In the genomic region with DNA sequence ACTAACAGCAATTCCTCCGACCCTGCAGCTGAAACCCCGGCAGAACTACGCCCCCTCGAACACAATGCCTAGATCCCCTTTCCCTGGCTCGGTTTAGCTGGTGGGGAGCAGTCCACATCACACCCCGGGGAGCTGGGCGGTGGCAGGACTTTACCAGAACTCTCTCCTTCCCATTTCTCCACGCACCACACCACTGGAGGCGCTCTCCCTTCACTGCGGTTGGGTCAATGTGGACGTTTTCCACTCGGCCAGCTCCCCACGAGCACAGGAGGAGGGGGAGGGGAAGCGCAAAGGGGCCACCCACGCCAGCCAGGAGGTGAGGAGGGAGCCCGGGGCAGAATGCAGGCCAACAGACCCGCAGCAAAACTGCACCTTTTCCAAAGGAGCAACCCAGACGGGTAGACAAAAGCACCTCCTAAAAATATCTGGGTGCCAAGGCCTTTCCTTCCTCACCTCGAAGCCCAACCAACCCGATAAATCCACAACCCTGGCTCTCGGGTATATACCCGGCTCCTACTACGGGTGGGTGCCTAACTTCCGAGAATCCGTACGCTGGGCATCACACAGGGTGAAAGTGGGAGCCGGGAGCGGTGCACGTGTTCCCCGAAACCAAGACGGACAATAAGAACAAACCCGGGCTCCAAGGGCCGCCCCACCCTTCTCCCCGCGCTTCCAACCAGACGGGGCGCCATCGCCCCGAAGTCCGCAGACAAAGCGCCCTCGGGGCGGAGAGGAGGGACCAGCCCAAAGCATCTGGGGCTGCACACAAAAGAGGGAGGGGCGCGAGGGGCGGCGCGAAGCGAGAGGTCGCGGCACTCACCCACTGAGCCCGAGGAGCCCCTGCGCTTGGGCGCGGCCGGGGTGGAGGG, we compare ENCODE assay signal across 1 cellular context.
TF ChIP-seq lines count a peak whose summit lies in the region.

No MANE protein-coding gene starts in this region.

TF ChIP-seq in H1, 55 proteins besides CTCF, POLR2A, EP300 and RAD21:
- peak; percentile 57 for TF ChIP-seq TAF7 (optimal IDR thresholded peaks at IDR 0.05; ENCODE audit: borderline replicate concordance, low read depth, low read length)
- TF ChIP-seq HDAC6 (IDR thresholded peaks at IDR 0.05; ENCODE audit: low read depth, low read length), result no peak
- TF ChIP-seq CEBPB (IDR thresholded peaks at IDR 0.05; ENCODE audit: low read depth, low read length), result no peak
- no peak for TF ChIP-seq TEAD4 (IDR thresholded peaks at IDR 0.05; ENCODE audit: low read depth, low read length)
- no peak for TF ChIP-seq ZNF274 (IDR thresholded peaks at IDR 0.05; ENCODE audit: borderline replicate concordance, extremely low read depth, low read length)
- peak; percentile 67 for TF ChIP-seq PHF8 (conservative IDR thresholded peaks at IDR 0.05; ENCODE audit: low read depth, low read length)
- no peak for TF ChIP-seq SAP30 (IDR thresholded peaks at IDR 0.05; ENCODE audit: insufficient read depth, insufficient replicate concordance, low read length)
- peak; percentile 8 for TF ChIP-seq KDM4A (IDR thresholded peaks at IDR 0.05; ENCODE audit: low read depth, low read length, severe bottlenecking)
- TF ChIP-seq JUN (IDR thresholded peaks at IDR 0.05; ENCODE audit: low read depth, low read length), result no peak
- TF ChIP-seq BACH1 (IDR thresholded peaks at IDR 0.05; ENCODE audit: low read length), result peak; percentile 83
- TF ChIP-seq CBX5 (IDR thresholded peaks at IDR 0.05; ENCODE audit: low read depth, low read length), result no peak
- TF ChIP-seq HDAC2 (IDR thresholded peaks at IDR 0.05; ENCODE audit: borderline replicate concordance in 1 of 2, low read depth in 2 of 2, low read length in 2 of 2), result peak; percentile 60 to 97; a peak in 3 of 4 replicates
- peak; percentile 50 for TF ChIP-seq ASH2L (IDR thresholded peaks at IDR 0.05; ENCODE audit: low read length)
- peak; percentile 63 for TF ChIP-seq TAF1 (IDR thresholded peaks at IDR 0.05; ENCODE audit: low read depth, low read length)
- no peak for TF ChIP-seq BCL11A (IDR thresholded peaks at IDR 0.05; ENCODE audit: low read depth in 2 of 2, low read length in 2 of 2)
- TF ChIP-seq EGR1 (IDR thresholded peaks at IDR 0.05; ENCODE audit: borderline replicate concordance, low read depth, low read length), result no peak
- TF ChIP-seq, protein P1, sequence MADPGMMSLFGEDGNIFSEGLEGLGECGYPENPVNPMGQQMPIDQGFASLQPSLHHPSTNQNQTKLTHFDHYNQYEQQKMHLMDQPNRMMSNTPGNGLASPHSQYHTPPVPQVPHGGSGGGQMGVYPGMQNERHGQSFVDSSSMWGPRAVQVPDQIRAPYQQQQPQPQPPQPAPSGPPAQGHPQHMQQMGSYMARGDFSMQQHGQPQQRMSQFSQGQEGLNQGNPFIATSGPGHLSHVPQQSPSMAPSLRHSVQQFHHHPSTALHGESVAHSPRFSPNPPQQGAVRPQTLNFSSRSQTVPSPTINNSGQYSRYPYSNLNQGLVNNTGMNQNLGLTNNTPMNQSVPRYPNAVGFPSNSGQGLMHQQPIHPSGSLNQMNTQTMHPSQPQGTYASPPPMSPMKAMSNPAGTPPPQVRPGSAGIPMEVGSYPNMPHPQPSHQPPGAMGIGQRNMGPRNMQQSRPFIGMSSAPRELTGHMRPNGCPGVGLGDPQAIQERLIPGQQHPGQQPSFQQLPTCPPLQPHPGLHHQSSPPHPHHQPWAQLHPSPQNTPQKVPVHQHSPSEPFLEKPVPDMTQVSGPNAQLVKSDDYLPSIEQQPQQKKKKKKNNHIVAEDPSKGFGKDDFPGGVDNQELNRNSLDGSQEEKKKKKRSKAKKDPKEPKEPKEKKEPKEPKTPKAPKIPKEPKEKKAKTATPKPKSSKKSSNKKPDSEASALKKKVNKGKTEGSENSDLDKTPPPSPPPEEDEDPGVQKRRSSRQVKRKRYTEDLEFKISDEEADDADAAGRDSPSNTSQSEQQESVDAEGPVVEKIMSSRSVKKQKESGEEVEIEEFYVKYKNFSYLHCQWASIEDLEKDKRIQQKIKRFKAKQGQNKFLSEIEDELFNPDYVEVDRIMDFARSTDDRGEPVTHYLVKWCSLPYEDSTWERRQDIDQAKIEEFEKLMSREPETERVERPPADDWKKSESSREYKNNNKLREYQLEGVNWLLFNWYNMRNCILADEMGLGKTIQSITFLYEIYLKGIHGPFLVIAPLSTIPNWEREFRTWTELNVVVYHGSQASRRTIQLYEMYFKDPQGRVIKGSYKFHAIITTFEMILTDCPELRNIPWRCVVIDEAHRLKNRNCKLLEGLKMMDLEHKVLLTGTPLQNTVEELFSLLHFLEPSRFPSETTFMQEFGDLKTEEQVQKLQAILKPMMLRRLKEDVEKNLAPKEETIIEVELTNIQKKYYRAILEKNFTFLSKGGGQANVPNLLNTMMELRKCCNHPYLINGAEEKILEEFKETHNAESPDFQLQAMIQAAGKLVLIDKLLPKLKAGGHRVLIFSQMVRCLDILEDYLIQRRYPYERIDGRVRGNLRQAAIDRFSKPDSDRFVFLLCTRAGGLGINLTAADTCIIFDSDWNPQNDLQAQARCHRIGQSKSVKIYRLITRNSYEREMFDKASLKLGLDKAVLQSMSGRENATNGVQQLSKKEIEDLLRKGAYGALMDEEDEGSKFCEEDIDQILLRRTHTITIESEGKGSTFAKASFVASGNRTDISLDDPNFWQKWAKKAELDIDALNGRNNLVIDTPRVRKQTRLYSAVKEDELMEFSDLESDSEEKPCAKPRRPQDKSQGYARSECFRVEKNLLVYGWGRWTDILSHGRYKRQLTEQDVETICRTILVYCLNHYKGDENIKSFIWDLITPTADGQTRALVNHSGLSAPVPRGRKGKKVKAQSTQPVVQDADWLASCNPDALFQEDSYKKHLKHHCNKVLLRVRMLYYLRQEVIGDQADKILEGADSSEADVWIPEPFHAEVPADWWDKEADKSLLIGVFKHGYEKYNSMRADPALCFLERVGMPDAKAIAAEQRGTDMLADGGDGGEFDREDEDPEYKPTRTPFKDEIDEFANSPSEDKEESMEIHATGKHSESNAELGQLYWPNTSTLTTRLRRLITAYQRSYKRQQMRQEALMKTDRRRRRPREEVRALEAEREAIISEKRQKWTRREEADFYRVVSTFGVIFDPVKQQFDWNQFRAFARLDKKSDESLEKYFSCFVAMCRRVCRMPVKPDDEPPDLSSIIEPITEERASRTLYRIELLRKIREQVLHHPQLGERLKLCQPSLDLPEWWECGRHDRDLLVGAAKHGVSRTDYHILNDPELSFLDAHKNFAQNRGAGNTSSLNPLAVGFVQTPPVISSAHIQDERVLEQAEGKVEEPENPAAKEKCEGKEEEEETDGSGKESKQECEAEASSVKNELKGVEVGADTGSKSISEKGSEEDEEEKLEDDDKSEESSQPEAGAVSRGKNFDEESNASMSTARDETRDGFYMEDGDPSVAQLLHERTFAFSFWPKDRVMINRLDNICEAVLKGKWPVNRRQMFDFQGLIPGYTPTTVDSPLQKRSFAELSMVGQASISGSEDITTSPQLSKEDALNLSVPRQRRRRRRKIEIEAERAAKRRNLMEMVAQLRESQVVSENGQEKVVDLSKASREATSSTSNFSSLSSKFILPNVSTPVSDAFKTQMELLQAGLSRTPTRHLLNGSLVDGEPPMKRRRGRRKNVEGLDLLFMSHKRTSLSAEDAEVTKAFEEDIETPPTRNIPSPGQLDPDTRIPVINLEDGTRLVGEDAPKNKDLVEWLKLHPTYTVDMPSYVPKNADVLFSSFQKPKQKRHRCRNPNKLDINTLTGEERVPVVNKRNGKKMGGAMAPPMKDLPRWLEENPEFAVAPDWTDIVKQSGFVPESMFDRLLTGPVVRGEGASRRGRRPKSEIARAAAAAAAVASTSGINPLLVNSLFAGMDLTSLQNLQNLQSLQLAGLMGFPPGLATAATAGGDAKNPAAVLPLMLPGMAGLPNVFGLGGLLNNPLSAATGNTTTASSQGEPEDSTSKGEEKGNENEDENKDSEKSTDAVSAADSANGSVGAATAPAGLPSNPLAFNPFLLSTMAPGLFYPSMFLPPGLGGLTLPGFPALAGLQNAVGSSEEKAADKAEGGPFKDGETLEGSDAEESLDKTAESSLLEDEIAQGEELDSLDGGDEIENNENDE (IDR thresholded peaks at IDR 0.05; ENCODE audit: insufficient replicate concordance, low read length), result peak; percentile 61
- no peak for TF ChIP-seq NRF1 (IDR thresholded peaks at IDR 0.05; ENCODE audit: low read depth, low read length)
- no peak for TF ChIP-seq SP4 (IDR thresholded peaks at IDR 0.05; ENCODE audit: low read length)
- peak; percentile 54 for TF ChIP-seq POLR2AphosphoS5 (IDR thresholded peaks at IDR 0.05; ENCODE audit: low read depth, low read length)
- TF ChIP-seq SP1 (IDR thresholded peaks at IDR 0.05; ENCODE audit: low read depth, low read length), result no peak
- no peak for TF ChIP-seq CBX8 (IDR thresholded peaks at IDR 0.05; ENCODE audit: borderline replicate concordance, low read depth, low read length)
- TF ChIP-seq SP2 (IDR thresholded peaks at IDR 0.05; ENCODE audit: low read length), result no peak
- TF ChIP-seq, protein P2, sequence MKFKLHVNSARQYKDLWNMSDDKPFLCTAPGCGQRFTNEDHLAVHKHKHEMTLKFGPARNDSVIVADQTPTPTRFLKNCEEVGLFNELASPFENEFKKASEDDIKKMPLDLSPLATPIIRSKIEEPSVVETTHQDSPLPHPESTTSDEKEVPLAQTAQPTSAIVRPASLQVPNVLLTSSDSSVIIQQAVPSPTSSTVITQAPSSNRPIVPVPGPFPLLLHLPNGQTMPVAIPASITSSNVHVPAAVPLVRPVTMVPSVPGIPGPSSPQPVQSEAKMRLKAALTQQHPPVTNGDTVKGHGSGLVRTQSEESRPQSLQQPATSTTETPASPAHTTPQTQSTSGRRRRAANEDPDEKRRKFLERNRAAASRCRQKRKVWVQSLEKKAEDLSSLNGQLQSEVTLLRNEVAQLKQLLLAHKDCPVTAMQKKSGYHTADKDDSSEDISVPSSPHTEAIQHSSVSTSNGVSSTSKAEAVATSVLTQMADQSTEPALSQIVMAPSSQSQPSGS (IDR thresholded peaks at IDR 0.05; ENCODE audit: low read length), result no peak
- TF ChIP-seq CHD2 (IDR thresholded peaks at IDR 0.05; ENCODE audit: low read length), result no peak
- peak; percentile 80 for TF ChIP-seq YY1 (IDR thresholded peaks at IDR 0.05; ENCODE audit: low read depth, low read length)
- TF ChIP-seq EZH2 (IDR thresholded peaks at IDR 0.05; ENCODE audit: low read depth, low read length, severe bottlenecking), result no peak
- no peak for TF ChIP-seq GABPA (IDR thresholded peaks at IDR 0.05; ENCODE audit: borderline replicate concordance, insufficient read depth, low read length)
- TF ChIP-seq CREB1 (IDR thresholded peaks at IDR 0.05), result peak; percentile 23; the same call in 1 of the 2 replicates
- no peak for TF ChIP-seq SIRT6 (IDR thresholded peaks at IDR 0.05; ENCODE audit: low read length)
- TF ChIP-seq KDM5A (IDR thresholded peaks at IDR 0.05; ENCODE audit: low read length), result no peak
- no peak for TF ChIP-seq BRCA1 (IDR thresholded peaks at IDR 0.05; ENCODE audit: low read depth, low read length)
- no peak for TF ChIP-seq POU5F1 (IDR thresholded peaks at IDR 0.05; ENCODE audit: low read depth, low read length)
- TF ChIP-seq RBBP5 (IDR thresholded peaks at IDR 0.05; ENCODE audit: borderline replicate concordance, low read depth, low read length), result 0 out of 2 replicates have a peak, but pooled peaks have one; percentile 30
- TF ChIP-seq NANOG (IDR thresholded peaks at IDR 0.05; ENCODE audit: insufficient read depth, low read depth, low read length, poor library complexity, severe bottlenecking), result no peak
- no peak for TF ChIP-seq SRF (IDR thresholded peaks at IDR 0.05; ENCODE audit: low read depth, low read length)
- TF ChIP-seq CHD1 (IDR thresholded peaks at IDR 0.05; ENCODE audit: low read depth, low read length), result no peak
- TF ChIP-seq SIN3A (conservative IDR thresholded peaks at IDR 0.05 in 1 of 2, IDR thresholded peaks at IDR 0.05 in 1 of 2; ENCODE audit: low read depth in 1 of 2, low read length in 2 of 2), result peak in 1 of 2 experiments; percentile 33; a peak in 1 of 4 replicates
- peak; percentile 62 for TF ChIP-seq TBP (IDR thresholded peaks at IDR 0.05; ENCODE audit: low read depth, low read length)
- TF ChIP-seq, protein P3, sequence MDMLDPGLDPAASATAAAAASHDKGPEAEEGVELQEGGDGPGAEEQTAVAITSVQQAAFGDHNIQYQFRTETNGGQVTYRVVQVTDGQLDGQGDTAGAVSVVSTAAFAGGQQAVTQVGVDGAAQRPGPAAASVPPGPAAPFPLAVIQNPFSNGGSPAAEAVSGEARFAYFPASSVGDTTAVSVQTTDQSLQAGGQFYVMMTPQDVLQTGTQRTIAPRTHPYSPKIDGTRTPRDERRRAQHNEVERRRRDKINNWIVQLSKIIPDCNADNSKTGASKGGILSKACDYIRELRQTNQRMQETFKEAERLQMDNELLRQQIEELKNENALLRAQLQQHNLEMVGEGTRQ (IDR thresholded peaks at IDR 0.05; ENCODE audit: low read length), result no peak
- TF ChIP-seq, protein P4, sequence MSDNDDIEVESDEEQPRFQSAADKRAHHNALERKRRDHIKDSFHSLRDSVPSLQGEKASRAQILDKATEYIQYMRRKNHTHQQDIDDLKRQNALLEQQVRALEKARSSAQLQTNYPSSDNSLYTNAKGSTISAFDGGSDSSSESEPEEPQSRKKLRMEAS (IDR thresholded peaks at IDR 0.05), result peak; percentile 50; the same call in 1 of the 2 replicates
- no peak for TF ChIP-seq RXRA (IDR thresholded peaks at IDR 0.05; ENCODE audit: insufficient read depth, low read depth, low read length)
